In genomic region chr11:7077101-7077500, GRCh38 we compare ENCODE assay signal across 29 cellular contexts. TPM values are rescaled to one million over a fixed set of nuclear protein-coding genes. Genes with fewer than 3 reads are reported as not detected.
DNase-seq lines count a peak whose midpoint lies in the region; ATAC-seq, FAIRE-seq and TF ChIP-seq lines count a peak whose summit lies in the region.
"Had no signal": no experiment of that assay in that cellular context is flagged by ENCODE, and none has a peak within 500 bp of the region (broad histone marks: within the 10 kb centered on the region; RNA-seq: fewer than 3 reads in every experiment).

No MANE protein-coding gene starts in this region.

- SMC1A ChIA-PET in GM12878 (lab: Charles Lee; ENCODE audit: uncharacterized antibody, unreplicated experiment) = no interaction called here

- CTCF ChIA-PET in SK-N-SH (lab: Yijun Ruan, JAX) = no interaction called here
- CTCF ChIA-PET in HEK293 (lab: Yijun Ruan, JAX) = no interaction called here
- CTCF ChIA-PET in GM12878 (lab: Yijun Ruan, JAX) = no interaction called here

- H3K79me2 ChIP-seq in SK-N-SH (ENCODE audit: insufficient read depth) (no peaks in the 10 kb centered on the region), GM12878 (ENCODE audit: control insufficient read depth, insufficient read depth, low read length) (no peaks in the 10 kb centered on the region)

- no peak for FAIRE-seq in GM12878 (lab: Jason Lieb, UNC)
- FAIRE-seq: colon, HTR-8/SVneo had no signal

- TF ChIP-seq RAD21 in SK-N-SH (IDR thresholded peaks at IDR 0.05; ENCODE audit: low read length) = no peak
- TF ChIP-seq RAD21 in GM12878 (IDR thresholded peaks at IDR 0.05; ENCODE audit: insufficient read depth, low read depth, low read length) = no peak

- RAD21 ChIA-PET in GM12878 (lab: Charles Lee; ENCODE audit: unreplicated experiment) = no interaction called here

- H3K36me3 ChIP-seq in SK-N-SH (replicated peaks in 1 of 2; ENCODE audit: control insufficient read depth in 1 of 2, insufficient read depth in 2 of 2, low read length in 1 of 2) (no peaks in the 10 kb centered on the region), HEK293 (ENCODE audit: control insufficient read depth in 2 of 2, insufficient read depth in 1 of 2, low read length in 2 of 2) (no peaks in the 10 kb centered on the region), GM12878 (ENCODE audit: control insufficient read depth in 2 of 2, insufficient read depth in 2 of 2, low read length in 1 of 2) (no peaks in the 10 kb centered on the region), vagina (no peaks in the 10 kb centered on the region)
- H3K36me3 ChIP-seq: BE2C, brain microvascular endothelial cell, tibial nerve had no signal

- in situ Hi-C loops in GM12878 (cut with MboI) = no loop called here

- no peak for TF ChIP-seq CTCF in SK-N-SH (IDR thresholded peaks at IDR 0.05)
- TF ChIP-seq CTCF in HEK293 (tag by site-specific recombination; IDR thresholded peaks at IDR 0.05) = no peak
- no peak for TF ChIP-seq CTCF in GM12878 (IDR thresholded peaks at IDR 0.05 in 2 of 3, conservative IDR thresholded peaks at IDR 0.05 in 1 of 3; ENCODE audit: control insufficient read depth in 2 of 3, extremely low read depth in 1 of 3, insufficient read depth in 1 of 3, low read depth in 3 of 3, low read length in 3 of 3)
- TF ChIP-seq CTCF in nephron progenitor cell (IDR thresholded peaks at IDR 0.05) = no peak
- no peak for TF ChIP-seq CTCF in vagina (IDR thresholded peaks at IDR 0.05)

- no peaks in the 10 kb centered on the region for H3F3A ChIP-seq in SK-N-SH (replicated peaks; ENCODE audit: insufficient read depth)

- no TSS peak for BruUV-seq in GM12878 (replicated peaks; lab: Mats Ljungman, UMichigan)

- H3K27ac Mint-ChIP-seq in nephron progenitor cell = no peak overlapping the region
- H3K27ac Mint-ChIP-seq: activated T-helper 17 cell treated with anti-CD3 and anti-CD28 coated beads, Interleukin-2, amount 50 U/mL, for 72 hours; stimulated activated naive CD8-positive, alpha-beta T cell treated with anti-CD3 and anti-CD28 coated beads, Interleukin-15, Interleukin-2, amounts not matched to agents 100 ng/mL and 50 ng/mL, for 24 hours had no signal

- POLR2A ChIA-PET in SK-N-SH (lab: Yijun Ruan, JAX) = no interaction called here
- POLR2A ChIA-PET in HEK293 (lab: Yijun Ruan, JAX) = no interaction called here
- POLR2A ChIA-PET in GM12878 (lab: Charles Lee) = no interaction called here

- H3K4me1 ChIP-seq in SK-N-SH (ENCODE audit: control insufficient read depth in 1 of 2, insufficient read depth in 2 of 2, low read depth in 1 of 2, low read length in 1 of 2) (no peaks in the 10 kb centered on the region), HEK293 (ENCODE audit: control insufficient read depth, insufficient read depth, low read length) (no peaks in the 10 kb centered on the region), GM12878 (ENCODE audit: control insufficient read depth, insufficient read depth, low read length) (no peaks in the 10 kb centered on the region), vagina (no peaks in the 10 kb centered on the region)
- H3K4me1 ChIP-seq: BE2C, tibial nerve had no signal

- H3K4me2 ChIP-seq in SK-N-SH (no peak overlapping the region), GM12878 (ENCODE audit: control insufficient read depth, insufficient read depth) (no peak overlapping the region)

- no peak overlapping the region for H3K27ac ChIP-seq in SK-N-SH (ENCODE audit: low read depth in 2 of 2, low read length in 1 of 2)
- no peak overlapping the region for H3K27ac ChIP-seq in HEK293 (ENCODE audit: extremely low read depth, low read depth, low read length)
- H3K27ac ChIP-seq in GM12878 (ENCODE audit: control insufficient read depth, insufficient read depth) = no peak overlapping the region
- no peak overlapping the region for H3K27ac ChIP-seq in vagina
- H3K27ac ChIP-seq: 22Rv1, brain microvascular endothelial cell, tibial nerve, VCaP had no signal

- intact Hi-C loops in GM12878 (cut with micrococcal nuclease; ENCODE audit: unreplicated experiment) = no loop called here
- intact Hi-C loops in vagina (cut with DNase I) = no loop called here

- WGBS in SK-N-SH (ENCODE audit: low lambda C conversion rate) = 31% methylated on average over 16 of the region's 16 CpGs
- WGBS in GM12878 (ENCODE audit: insufficient coverage, insufficient replicate concordance, low lambda C conversion rate, missing lambda C conversion rate) = 37% methylated on average over 16 of the region's 16 CpGs

- TF ChIP-seq EP300 in SK-N-SH (IDR thresholded peaks at IDR 0.05; ENCODE audit: borderline replicate concordance in 1 of 2, low read depth in 1 of 2, low read length in 1 of 2) (no peak), GM12878 (IDR thresholded peaks at IDR 0.05; ENCODE audit: borderline replicate concordance in 1 of 2, control insufficient read depth in 1 of 2, low read depth in 2 of 2, low read length in 2 of 2) (no peak)

- peaks cover 10% of the 10 kb centered on the region for H3K4me1 Mint-ChIP-seq in nephron progenitor cell
- H3K4me1 Mint-ChIP-seq: activated T-helper 17 cell treated with anti-CD3 and anti-CD28 coated beads, Interleukin-2, amount 50 U/mL, for 72 hours had no signal

- H3K27me3 ChIP-seq in SK-N-SH (ENCODE audit: insufficient read depth) (no peaks in the 10 kb centered on the region; the same call in 1 of the 2 replicates), GM12878 (replicated peaks in 1 of 2; ENCODE audit: control insufficient read depth in 2 of 2, insufficient read depth in 2 of 2, low read length in 1 of 2) (no peaks in the 10 kb centered on the region), vagina (no peaks in the 10 kb centered on the region)
- H3K27me3 ChIP-seq: brain microvascular endothelial cell, tibial nerve had no signal

- DNase-seq in SK-N-SH (no peak), GM12878 (ENCODE audit: low read depth, low spot score) (no peak), nephron progenitor cell (peak; percentile 70), glomerular visceral epithelial cell (ENCODE audit: extremely low spot score) (no peak), vagina (ENCODE audit: extremely low spot score in 2 of 2) (no peak)
- DNase-seq in activated naive CD4-positive, alpha-beta T cell treated with anti-CD3 and anti-CD28 coated beads, Interleukin-2, amount 50 U/mL, for 16 hours = no peak
- DNase-seq: BE2C; brain microvascular endothelial cell; Kasumi-1; mesenchymal stem cell; NCI-H1048; NCI-H1930; NCI-H226; NCI-H82; PC-3; SIG-M5; stimulated activated CD4-positive, alpha-beta T cell treated with anti-CD3 and anti-CD28 coated beads, Interleukin-4, amount 100 ng/mL, for 1 hour had no signal

- peaks cover 2% of the 10 kb centered on the region for H3K27me3 Mint-ChIP-seq in nephron progenitor cell (ENCODE audit: low read depth, poor library complexity)

- H3K9me3 ChIP-seq in SK-N-SH = no peaks in the 10 kb centered on the region
- H3K9me3 ChIP-seq in HEK293 (ENCODE audit: control insufficient read depth, insufficient read depth, low read depth, low read length) = no peaks in the 10 kb centered on the region
- no peaks in the 10 kb centered on the region for H3K9me3 ChIP-seq in GM12878 (replicated peaks; ENCODE audit: control insufficient read depth, insufficient read depth, low read length)
- H3K9me3 ChIP-seq in vagina = no peaks in the 10 kb centered on the region
- H3K9me3 ChIP-seq: BE2C had no signal

- H4K20me1 ChIP-seq in SK-N-SH (ENCODE audit: insufficient read depth) (no peaks in the 10 kb centered on the region), GM12878 (ENCODE audit: control insufficient read depth, insufficient read depth) (no peaks in the 10 kb centered on the region)

- TF ChIP-seq POLR2A in GM12878 (IDR thresholded peaks at IDR 0.05; ENCODE audit: low read depth, low read length) (no peak), vagina (IDR thresholded peaks at IDR 0.05) (no peak)

- ATAC-seq in SK-N-SH treated with all-trans-retinoic acid at 6 μM for 48 hours (no peak), GM12878 (no peak)
- ATAC-seq: activated T-helper 17 cell treated with anti-CD3 and anti-CD28 coated beads, Interleukin-2, amount 50 U/mL, for 72 hours; PC-3 had no signal

- H3K4me3 Mint-ChIP-seq in nephron progenitor cell = no peak overlapping the region
- H3K4me3 Mint-ChIP-seq: activated T-helper 17 cell treated with anti-CD3 and anti-CD28 coated beads, Interleukin-2, amount 50 U/mL, for 72 hours; stimulated activated naive CD8-positive, alpha-beta T cell treated with anti-CD3 and anti-CD28 coated beads, Interleukin-15, Interleukin-2, amounts not matched to agents 100 ng/mL and 50 ng/mL, for 24 hours had no signal

- H2AFZ ChIP-seq in SK-N-SH (ENCODE audit: low read depth) = no peak overlapping the region
- no peak overlapping the region for H2AFZ ChIP-seq in GM12878 (ENCODE audit: control insufficient read depth, low read depth, low read length)

- H3K9me2 ChIP-seq in SK-N-SH = no peaks in the 10 kb centered on the region

- H3K9ac ChIP-seq in SK-N-SH (no peak overlapping the region), GM12878 (ENCODE audit: control insufficient read depth, insufficient read depth, low read length) (no peak overlapping the region)

- no peaks in the 10 kb centered on the region for H3K36me3 Mint-ChIP-seq in nephron progenitor cell (ENCODE audit: low read depth)

- peaks cover 16% of the 10 kb centered on the region for H3K9me3 Mint-ChIP-seq in nephron progenitor cell

- no peak overlapping the region for H3K4me3 ChIP-seq in SK-N-SH (ENCODE audit: low read depth in 2 of 2, low read length in 1 of 2)
- no peak overlapping the region for H3K4me3 ChIP-seq in HEK293 (ENCODE audit: low read depth, low read length)
- no peak overlapping the region for H3K4me3 ChIP-seq in GM12878
- no peak overlapping the region for H3K4me3 ChIP-seq in vagina
- H3K4me3 ChIP-seq: tibial nerve had no signal

RNA-seq across cellular contexts. Expression of gene RBMXL2, which starts 11.7 kb away (rescaled TPM):
- polyA plus RNA-seq in SK-N-SH (2012; rRNA removed) (not detected in 2 replicates), GM12878 (2011; rRNA removed) (not detected in 2 replicates), GM12878 (2014; fragmentation: Illumina TruSeq; extraction: Trizol) (not detected in 2 replicates), GM12878 (2014; fragmentation: Nextera tagmentation; extraction: Ambion mirVana) (not detected), GM12878 (2014; rRNA removed) (not detected in 2 replicates), GM12878 (2016; fragmentation: Nextera tagmentation; extraction: Ambion mirVana) (not detected)
- not detected in 2 replicates for polyA plus RNA-seq in SK-N-SH (2012; cell fraction: cytosol; rRNA removed)
- not detected in 2 replicates for polyA plus RNA-seq in SK-N-SH (2012; cell fraction: nucleus; rRNA removed)
- total RNA-seq in GM12878 (2013; cell fraction: nucleolus; rRNA removed) = 0.93 and 1.7 TPM in 2 replicates
- total RNA-seq in GM12878 (2014; rRNA removed) (not detected in 2 replicates), GM12878 (2014; rRNA removed; fragmentation: Illumina TruSeq; extraction: Trizol) (not detected in 2 replicates), GM12878 (2021) (not detected in 2 replicates), vagina (not detected)
- polyA plus RNA-seq in GM12878 (2011; ENCODE audit: low read depth) = not detected
- not detected in 2 replicates for polyA plus RNA-seq in GM12878 (2011; cell fraction: cytosol; rRNA removed)
- 0.10 and 0.23 TPM in 2 replicates for polyA plus RNA-seq in GM12878 (2011; cell fraction: nucleus; rRNA removed)
- not detected in 2 replicates for polyA plus RNA-seq in GM12878 (2012)
- polyA minus RNA-seq in GM12878 (2011; rRNA and poly(A)+ RNA removed) = 0.15 TPM in 1 of 2 replicates, not detected in the other
- not detected in 2 replicates for polyA minus RNA-seq in GM12878 (2011; cell fraction: cytosol; rRNA and poly(A)+ RNA removed)
- 0.12 and 0.67 TPM in 2 replicates for polyA minus RNA-seq in GM12878 (2011; cell fraction: nucleus; rRNA and poly(A)+ RNA removed)
- total RNA-seq: activated T-helper 17 cell treated with anti-CD3 and anti-CD28 coated beads, Interleukin-2, amount 50 U/mL, for 72 hours; omental fat pad; T-helper 1 cell treated with Interleukin-12 subunit alpha and Interleukin-12 subunit beta and Interleukin-4 antibody, amounts not matched to agents 30 ng/mL and 1 ng/mL, for 36 hours had no signal
- polyA plus RNA-seq: adipose tissue had no signal

RNA-seq across cellular contexts. Expression of gene NLRP14, which starts 56.8 kb away (rescaled TPM):
- polyA plus RNA-seq in SK-N-SH (2012; rRNA removed) = not detected in 2 replicates
- 0.01 TPM in 1 of 2 replicates, not detected in the other for polyA plus RNA-seq in SK-N-SH (2012; cell fraction: cytosol; rRNA removed)
- not detected in 2 replicates for polyA plus RNA-seq in SK-N-SH (2012; cell fraction: nucleus; rRNA removed)
- 3.1 and 3.4 TPM in 2 replicates for total RNA-seq in GM12878 (2013; cell fraction: nucleolus; rRNA removed)
- total RNA-seq in GM12878 (2014; rRNA removed) = 0.05 TPM in 1 of 2 replicates, not detected in the other
- total RNA-seq in GM12878 (2014; rRNA removed; fragmentation: Illumina TruSeq; extraction: Trizol) = 0.04 and 0.09 TPM in 2 replicates
- total RNA-seq in GM12878 (2021) = 0.05 TPM in 1 of 2 replicates, not detected in the other
- polyA plus RNA-seq in GM12878 (2011; ENCODE audit: low read depth) = 0.08 TPM
- polyA plus RNA-seq in GM12878 (2011; rRNA removed) = 0.12 and 0.19 TPM in 2 replicates
- polyA plus RNA-seq in GM12878 (2011; cell fraction: cytosol; rRNA removed) = 0.07 TPM in 2 replicates
- 0.13 and 0.22 TPM in 2 replicates for polyA plus RNA-seq in GM12878 (2011; cell fraction: nucleus; rRNA removed)
- polyA plus RNA-seq in GM12878 (2012) = 0.07 TPM in 1 of 2 replicates, not detected in the other
- 0.03 and 0.05 TPM in 2 replicates for polyA plus RNA-seq in GM12878 (2014; fragmentation: Illumina TruSeq; extraction: Trizol)
- polyA plus RNA-seq in GM12878 (2014; fragmentation: Nextera tagmentation; extraction: Ambion mirVana) = under 1 TPM; 0.02 to 0.04 TPM
- 0.04 TPM in 1 of 2 replicates, not detected in the other for polyA plus RNA-seq in GM12878 (2014; rRNA removed)
- polyA plus RNA-seq in GM12878 (2016; fragmentation: Nextera tagmentation; extraction: Ambion mirVana) = not detected
- polyA minus RNA-seq in GM12878 (2011; rRNA and poly(A)+ RNA removed) = 0.37 and 0.62 TPM in 2 replicates
- not detected in 2 replicates for polyA minus RNA-seq in GM12878 (2011; cell fraction: cytosol; rRNA and poly(A)+ RNA removed)
- 0.85 and 0.86 TPM in 2 replicates for polyA minus RNA-seq in GM12878 (2011; cell fraction: nucleus; rRNA and poly(A)+ RNA removed)
- total RNA-seq in vagina = not detected
- total RNA-seq: omental fat pad had no signal

RNA-seq across cellular contexts. Expression of gene ZNF214, which starts 57.0 kb away (rescaled TPM):
- polyA plus RNA-seq in SK-N-SH (2012; rRNA removed) (1.4 and 2.5 TPM in 2 replicates), GM12878 (2011; rRNA removed) (not detected in 2 replicates), GM12878 (2014; fragmentation: Illumina TruSeq; extraction: Trizol) (not detected in 2 replicates), GM12878 (2014; fragmentation: Nextera tagmentation; extraction: Ambion mirVana) (not detected), GM12878 (2014; rRNA removed) (not detected in 2 replicates), GM12878 (2016; fragmentation: Nextera tagmentation; extraction: Ambion mirVana) (not detected)
- 2.1 and 2.5 TPM in 2 replicates for polyA plus RNA-seq in SK-N-SH (2012; cell fraction: cytosol; rRNA removed)
- 0.90 and 1.4 TPM in 2 replicates for polyA plus RNA-seq in SK-N-SH (2012; cell fraction: nucleus; rRNA removed)
- total RNA-seq in GM12878 (2013; cell fraction: nucleolus; rRNA removed) = 0.17 TPM in 1 of 2 replicates, not detected in the other
- total RNA-seq in GM12878 (2014; rRNA removed) (not detected in 2 replicates), GM12878 (2014; rRNA removed; fragmentation: Illumina TruSeq; extraction: Trizol) (0.18 TPM in 1 of 2 replicates, not detected in the other), GM12878 (2021) (not detected in 2 replicates), vagina (3.9 TPM)
- polyA plus RNA-seq in GM12878 (2011; ENCODE audit: low read depth) = not detected
- polyA plus RNA-seq in GM12878 (2011; cell fraction: cytosol; rRNA removed) = not detected in 2 replicates
- not detected in 2 replicates for polyA plus RNA-seq in GM12878 (2011; cell fraction: nucleus; rRNA removed)
- 0.04 TPM in 1 of 2 replicates, not detected in the other for polyA plus RNA-seq in GM12878 (2012)
- not detected in 2 replicates for polyA minus RNA-seq in GM12878 (2011; rRNA and poly(A)+ RNA removed)
- polyA minus RNA-seq in GM12878 (2011; cell fraction: cytosol; rRNA and poly(A)+ RNA removed) = not detected in 2 replicates
- not detected in 2 replicates for polyA minus RNA-seq in GM12878 (2011; cell fraction: nucleus; rRNA and poly(A)+ RNA removed)
- total RNA-seq: activated T-helper 17 cell treated with anti-CD3 and anti-CD28 coated beads, Interleukin-2, amount 50 U/mL, for 72 hours; T-helper 1 cell treated with Interleukin-12 subunit alpha and Interleukin-12 subunit beta and Interleukin-4 antibody, amounts not matched to agents 30 ng/mL and 1 ng/mL, for 36 hours had no signal
